In the genomic region with DNA sequence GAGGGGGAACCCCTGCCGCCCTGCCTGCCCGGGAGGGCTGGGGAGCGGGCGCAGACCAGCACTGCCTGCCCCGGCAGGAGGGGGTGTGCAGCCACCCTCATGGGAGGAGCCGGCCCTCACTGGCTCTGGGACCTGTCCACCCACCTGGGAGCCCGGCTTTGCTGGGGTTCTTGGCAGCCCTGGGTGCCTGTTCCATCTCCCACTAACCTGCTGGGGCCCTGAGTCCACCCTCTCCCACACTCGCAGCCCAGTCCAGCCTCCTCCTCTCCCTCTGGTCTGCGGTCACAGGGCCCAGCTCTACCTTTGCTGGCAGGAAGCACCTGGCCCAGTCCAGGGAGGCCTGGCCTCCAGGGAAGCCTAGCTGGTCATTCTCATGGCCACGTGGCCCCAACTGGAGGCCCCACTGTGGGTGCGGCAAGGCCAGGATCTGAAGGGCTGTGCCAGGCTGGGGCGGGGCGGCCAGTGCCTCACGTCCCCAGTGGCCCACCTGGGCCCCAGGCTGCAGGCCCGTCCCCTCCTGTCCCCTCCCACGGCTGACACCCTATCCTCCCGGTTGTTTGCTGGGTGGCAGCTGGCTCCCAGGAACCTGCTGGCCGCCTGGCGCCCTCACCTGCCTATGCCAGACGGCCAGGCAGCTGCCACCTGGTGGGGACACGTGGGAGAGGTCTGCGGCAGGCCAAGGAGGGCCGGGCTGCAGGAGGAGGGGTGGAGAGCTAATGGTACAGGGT, we compare ENCODE assay signal across 2 cellular contexts.
TF ChIP-seq lines count a peak whose summit lies in the region.

A gene (minus strand): TSS at position 393 of the 728 bp plus-strand sequence. CDS start 721 bp downstream, outside the sequence.

TF ChIP-seq in GM12878, 131 proteins besides CTCF, POLR2A, EP300 and RAD21:
- TF ChIP-seq SMC3 (IDR thresholded peaks at IDR 0.05; ENCODE audit: borderline replicate concordance, low read length) = peak; percentile 14; the same call in 1 of the 2 replicates
- no peak for TF ChIP-seq ZNF274 (IDR thresholded peaks at IDR 0.05; ENCODE audit: insufficient read depth, insufficient read length)
- 0 out of 2 replicates have a peak, but pooled peaks have one; percentile 37 for TF ChIP-seq TCF12 (IDR thresholded peaks at IDR 0.05; ENCODE audit: low read depth, low read length)

TF ChIP-seq in HepG2, 621 proteins besides CTCF, POLR2A, EP300 and RAD21 (continues in another document):
- TF ChIP-seq ZNF709 (CRISPR knock-in tag; IDR thresholded peaks at IDR 0.05) = peak; percentile 93
- TF ChIP-seq ATF7 (IDR thresholded peaks at IDR 0.05) = no peak
- no peak for TF ChIP-seq ATF7 (CRISPR knock-in tag; IDR thresholded peaks at IDR 0.05)
- TF ChIP-seq FOSL2 (CRISPR knock-in tag; IDR thresholded peaks at IDR 0.05) = peak; percentile 73
- peak; percentile 70; the same call in 1 of the 2 replicates for TF ChIP-seq FOXO1 (CRISPR knock-in tag; IDR thresholded peaks at IDR 0.05)
- no peak for TF ChIP-seq NRL (CRISPR knock-in tag; IDR thresholded peaks at IDR 0.05; ENCODE audit: borderline replicate concordance)
- no peak; the same call in 1 of the 2 replicates for TF ChIP-seq ZNF891 (CRISPR knock-in tag; IDR thresholded peaks at IDR 0.05)
- TF ChIP-seq ZNF34 (CRISPR knock-in tag; IDR thresholded peaks at IDR 0.05; ENCODE audit: borderline replicate concordance) = no peak
- no peak for TF ChIP-seq CHCHD3 (CRISPR knock-in tag; IDR thresholded peaks at IDR 0.05)
- no peak for TF ChIP-seq PCBP2 (optimal IDR thresholded peaks at IDR 0.05; ENCODE audit: low read depth, low read length, poor library complexity, severe bottlenecking)
- no peak for TF ChIP-seq PAF1 (CRISPR knock-in tag; IDR thresholded peaks at IDR 0.05)
- no peak for TF ChIP-seq SRSF4 (IDR thresholded peaks at IDR 0.05; ENCODE audit: low read depth, low read length, poor library complexity, severe bottlenecking)
- peak; percentile 97 for TF ChIP-seq ZFP90 (CRISPR knock-in tag; IDR thresholded peaks at IDR 0.05; ENCODE audit: borderline replicate concordance)
- no peak for TF ChIP-seq ZNF441 (CRISPR knock-in tag; IDR thresholded peaks at IDR 0.05; ENCODE audit: borderline replicate concordance)
- peak; percentile 56 for TF ChIP-seq POLR2AphosphoS5 (IDR thresholded peaks at IDR 0.05; ENCODE audit: low read depth, low read length)
- TF ChIP-seq, protein P1, sequence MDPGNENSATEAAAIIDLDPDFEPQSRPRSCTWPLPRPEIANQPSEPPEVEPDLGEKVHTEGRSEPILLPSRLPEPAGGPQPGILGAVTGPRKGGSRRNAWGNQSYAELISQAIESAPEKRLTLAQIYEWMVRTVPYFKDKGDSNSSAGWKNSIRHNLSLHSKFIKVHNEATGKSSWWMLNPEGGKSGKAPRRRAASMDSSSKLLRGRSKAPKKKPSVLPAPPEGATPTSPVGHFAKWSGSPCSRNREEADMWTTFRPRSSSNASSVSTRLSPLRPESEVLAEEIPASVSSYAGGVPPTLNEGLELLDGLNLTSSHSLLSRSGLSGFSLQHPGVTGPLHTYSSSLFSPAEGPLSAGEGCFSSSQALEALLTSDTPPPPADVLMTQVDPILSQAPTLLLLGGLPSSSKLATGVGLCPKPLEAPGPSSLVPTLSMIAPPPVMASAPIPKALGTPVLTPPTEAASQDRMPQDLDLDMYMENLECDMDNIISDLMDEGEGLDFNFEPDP (CRISPR knock-in tag; conservative IDR thresholded peaks at IDR 0.05) = no peak
- TF ChIP-seq, protein P2, sequence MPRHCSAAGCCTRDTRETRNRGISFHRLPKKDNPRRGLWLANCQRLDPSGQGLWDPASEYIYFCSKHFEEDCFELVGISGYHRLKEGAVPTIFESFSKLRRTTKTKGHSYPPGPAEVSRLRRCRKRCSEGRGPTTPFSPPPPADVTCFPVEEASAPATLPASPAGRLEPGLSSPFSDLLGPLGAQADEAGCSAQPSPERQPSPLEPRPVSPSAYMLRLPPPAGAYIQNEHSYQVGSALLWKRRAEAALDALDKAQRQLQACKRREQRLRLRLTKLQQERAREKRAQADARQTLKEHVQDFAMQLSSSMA (CRISPR knock-in tag; IDR thresholded peaks at IDR 0.05) = no peak
- TF ChIP-seq ZNF614 (CRISPR knock-in tag; IDR thresholded peaks at IDR 0.05; ENCODE audit: borderline replicate concordance) = peak; percentile 78; the same call in 1 of the 2 replicates
- TF ChIP-seq ZNF12 (CRISPR knock-in tag; IDR thresholded peaks at IDR 0.05) = no peak
- TF ChIP-seq, protein P3, sequence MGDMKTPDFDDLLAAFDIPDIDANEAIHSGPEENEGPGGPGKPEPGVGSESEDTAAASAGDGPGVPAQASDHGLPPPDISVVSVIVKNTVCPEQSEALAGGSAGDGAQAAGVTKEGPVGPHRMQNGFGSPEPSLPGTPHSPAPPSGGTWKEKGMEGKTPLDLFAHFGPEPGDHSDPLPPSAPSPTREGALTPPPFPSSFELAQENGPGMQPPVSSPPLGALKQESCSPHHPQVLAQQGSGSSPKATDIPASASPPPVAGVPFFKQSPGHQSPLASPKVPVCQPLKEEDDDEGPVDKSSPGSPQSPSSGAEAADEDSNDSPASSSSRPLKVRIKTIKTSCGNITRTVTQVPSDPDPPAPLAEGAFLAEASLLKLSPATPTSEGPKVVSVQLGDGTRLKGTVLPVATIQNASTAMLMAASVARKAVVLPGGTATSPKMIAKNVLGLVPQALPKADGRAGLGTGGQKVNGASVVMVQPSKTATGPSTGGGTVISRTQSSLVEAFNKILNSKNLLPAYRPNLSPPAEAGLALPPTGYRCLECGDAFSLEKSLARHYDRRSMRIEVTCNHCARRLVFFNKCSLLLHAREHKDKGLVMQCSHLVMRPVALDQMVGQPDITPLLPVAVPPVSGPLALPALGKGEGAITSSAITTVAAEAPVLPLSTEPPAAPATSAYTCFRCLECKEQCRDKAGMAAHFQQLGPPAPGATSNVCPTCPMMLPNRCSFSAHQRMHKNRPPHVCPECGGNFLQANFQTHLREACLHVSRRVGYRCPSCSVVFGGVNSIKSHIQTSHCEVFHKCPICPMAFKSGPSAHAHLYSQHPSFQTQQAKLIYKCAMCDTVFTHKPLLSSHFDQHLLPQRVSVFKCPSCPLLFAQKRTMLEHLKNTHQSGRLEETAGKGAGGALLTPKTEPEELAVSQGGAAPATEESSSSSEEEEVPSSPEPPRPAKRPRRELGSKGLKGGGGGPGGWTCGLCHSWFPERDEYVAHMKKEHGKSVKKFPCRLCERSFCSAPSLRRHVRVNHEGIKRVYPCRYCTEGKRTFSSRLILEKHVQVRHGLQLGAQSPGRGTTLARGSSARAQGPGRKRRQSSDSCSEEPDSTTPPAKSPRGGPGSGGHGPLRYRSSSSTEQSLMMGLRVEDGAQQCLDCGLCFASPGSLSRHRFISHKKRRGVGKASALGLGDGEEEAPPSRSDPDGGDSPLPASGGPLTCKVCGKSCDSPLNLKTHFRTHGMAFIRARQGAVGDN (CRISPR knock-in tag; IDR thresholded peaks at IDR 0.05) = peak; percentile 98
- TF ChIP-seq ZNF644 (CRISPR knock-in tag; IDR thresholded peaks at IDR 0.05; ENCODE audit: low read depth) = no peak
- no peak for TF ChIP-seq ZNF260 (CRISPR knock-in tag; IDR thresholded peaks at IDR 0.05; ENCODE audit: borderline replicate concordance, low read depth)
- peak; percentile 82 for TF ChIP-seq GATAD2A (CRISPR knock-in tag; IDR thresholded peaks at IDR 0.05)
- no peak for TF ChIP-seq RBAK (CRISPR knock-in tag; IDR thresholded peaks at IDR 0.05)
- TF ChIP-seq WIZ (CRISPR knock-in tag; IDR thresholded peaks at IDR 0.05) = no peak
- TF ChIP-seq, protein P4, sequence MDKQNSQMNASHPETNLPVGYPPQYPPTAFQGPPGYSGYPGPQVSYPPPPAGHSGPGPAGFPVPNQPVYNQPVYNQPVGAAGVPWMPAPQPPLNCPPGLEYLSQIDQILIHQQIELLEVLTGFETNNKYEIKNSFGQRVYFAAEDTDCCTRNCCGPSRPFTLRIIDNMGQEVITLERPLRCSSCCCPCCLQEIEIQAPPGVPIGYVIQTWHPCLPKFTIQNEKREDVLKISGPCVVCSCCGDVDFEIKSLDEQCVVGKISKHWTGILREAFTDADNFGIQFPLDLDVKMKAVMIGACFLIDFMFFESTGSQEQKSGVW (CRISPR knock-in tag; IDR thresholded peaks at IDR 0.05; ENCODE audit: borderline replicate concordance) = no peak
- 0 out of 2 replicates have a peak, but pooled peaks have one; percentile 14 for TF ChIP-seq MIXL1 (CRISPR knock-in tag; IDR thresholded peaks at IDR 0.05)
- no peak for TF ChIP-seq ZNF879 (CRISPR knock-in tag; IDR thresholded peaks at IDR 0.05)
- no peak for TF ChIP-seq FOXP1 (IDR thresholded peaks at IDR 0.05)
- no peak for TF ChIP-seq FOXP1 (CRISPR knock-in tag; IDR thresholded peaks at IDR 0.05)
- TF ChIP-seq, protein P5, sequence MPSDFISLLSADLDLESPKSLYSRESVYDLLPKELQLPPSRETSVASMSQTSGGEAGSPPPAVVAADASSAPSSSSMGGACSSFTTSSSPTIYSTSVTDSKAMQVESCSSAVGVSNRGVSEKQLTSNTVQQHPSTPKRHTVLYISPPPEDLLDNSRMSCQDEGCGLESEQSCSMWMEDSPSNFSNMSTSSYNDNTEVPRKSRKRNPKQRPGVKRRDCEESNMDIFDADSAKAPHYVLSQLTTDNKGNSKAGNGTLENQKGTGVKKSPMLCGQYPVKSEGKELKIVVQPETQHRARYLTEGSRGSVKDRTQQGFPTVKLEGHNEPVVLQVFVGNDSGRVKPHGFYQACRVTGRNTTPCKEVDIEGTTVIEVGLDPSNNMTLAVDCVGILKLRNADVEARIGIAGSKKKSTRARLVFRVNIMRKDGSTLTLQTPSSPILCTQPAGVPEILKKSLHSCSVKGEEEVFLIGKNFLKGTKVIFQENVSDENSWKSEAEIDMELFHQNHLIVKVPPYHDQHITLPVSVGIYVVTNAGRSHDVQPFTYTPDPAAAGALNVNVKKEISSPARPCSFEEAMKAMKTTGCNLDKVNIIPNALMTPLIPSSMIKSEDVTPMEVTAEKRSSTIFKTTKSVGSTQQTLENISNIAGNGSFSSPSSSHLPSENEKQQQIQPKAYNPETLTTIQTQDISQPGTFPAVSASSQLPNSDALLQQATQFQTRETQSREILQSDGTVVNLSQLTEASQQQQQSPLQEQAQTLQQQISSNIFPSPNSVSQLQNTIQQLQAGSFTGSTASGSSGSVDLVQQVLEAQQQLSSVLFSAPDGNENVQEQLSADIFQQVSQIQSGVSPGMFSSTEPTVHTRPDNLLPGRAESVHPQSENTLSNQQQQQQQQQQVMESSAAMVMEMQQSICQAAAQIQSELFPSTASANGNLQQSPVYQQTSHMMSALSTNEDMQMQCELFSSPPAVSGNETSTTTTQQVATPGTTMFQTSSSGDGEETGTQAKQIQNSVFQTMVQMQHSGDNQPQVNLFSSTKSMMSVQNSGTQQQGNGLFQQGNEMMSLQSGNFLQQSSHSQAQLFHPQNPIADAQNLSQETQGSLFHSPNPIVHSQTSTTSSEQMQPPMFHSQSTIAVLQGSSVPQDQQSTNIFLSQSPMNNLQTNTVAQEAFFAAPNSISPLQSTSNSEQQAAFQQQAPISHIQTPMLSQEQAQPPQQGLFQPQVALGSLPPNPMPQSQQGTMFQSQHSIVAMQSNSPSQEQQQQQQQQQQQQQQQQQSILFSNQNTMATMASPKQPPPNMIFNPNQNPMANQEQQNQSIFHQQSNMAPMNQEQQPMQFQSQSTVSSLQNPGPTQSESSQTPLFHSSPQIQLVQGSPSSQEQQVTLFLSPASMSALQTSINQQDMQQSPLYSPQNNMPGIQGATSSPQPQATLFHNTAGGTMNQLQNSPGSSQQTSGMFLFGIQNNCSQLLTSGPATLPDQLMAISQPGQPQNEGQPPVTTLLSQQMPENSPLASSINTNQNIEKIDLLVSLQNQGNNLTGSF (CRISPR knock-in tag; IDR thresholded peaks at IDR 0.05) = peak; percentile 73
- TF ChIP-seq TARDBP (CRISPR knock-in tag; IDR thresholded peaks at IDR 0.05) = peak; percentile 68; the same call in 1 of the 2 replicates
- TF ChIP-seq POLR2AphosphoS2 (IDR thresholded peaks at IDR 0.05; ENCODE audit: low read depth, low read length) = no peak
- no peak; the same call in 1 of the 2 replicates for TF ChIP-seq HMG20B (CRISPR knock-in tag; conservative IDR thresholded peaks at IDR 0.05)
- TF ChIP-seq, protein P6, sequence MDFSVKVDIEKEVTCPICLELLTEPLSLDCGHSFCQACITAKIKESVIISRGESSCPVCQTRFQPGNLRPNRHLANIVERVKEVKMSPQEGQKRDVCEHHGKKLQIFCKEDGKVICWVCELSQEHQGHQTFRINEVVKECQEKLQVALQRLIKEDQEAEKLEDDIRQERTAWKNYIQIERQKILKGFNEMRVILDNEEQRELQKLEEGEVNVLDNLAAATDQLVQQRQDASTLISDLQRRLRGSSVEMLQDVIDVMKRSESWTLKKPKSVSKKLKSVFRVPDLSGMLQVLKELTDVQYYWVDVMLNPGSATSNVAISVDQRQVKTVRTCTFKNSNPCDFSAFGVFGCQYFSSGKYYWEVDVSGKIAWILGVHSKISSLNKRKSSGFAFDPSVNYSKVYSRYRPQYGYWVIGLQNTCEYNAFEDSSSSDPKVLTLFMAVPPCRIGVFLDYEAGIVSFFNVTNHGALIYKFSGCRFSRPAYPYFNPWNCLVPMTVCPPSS (IDR thresholded peaks at IDR 0.05) = no peak
- peak; percentile 37; the same call in 1 of the 2 replicates for TF ChIP-seq FOXA3 (CRISPR knock-in tag; IDR thresholded peaks at IDR 0.05)
- TF ChIP-seq, protein P7, sequence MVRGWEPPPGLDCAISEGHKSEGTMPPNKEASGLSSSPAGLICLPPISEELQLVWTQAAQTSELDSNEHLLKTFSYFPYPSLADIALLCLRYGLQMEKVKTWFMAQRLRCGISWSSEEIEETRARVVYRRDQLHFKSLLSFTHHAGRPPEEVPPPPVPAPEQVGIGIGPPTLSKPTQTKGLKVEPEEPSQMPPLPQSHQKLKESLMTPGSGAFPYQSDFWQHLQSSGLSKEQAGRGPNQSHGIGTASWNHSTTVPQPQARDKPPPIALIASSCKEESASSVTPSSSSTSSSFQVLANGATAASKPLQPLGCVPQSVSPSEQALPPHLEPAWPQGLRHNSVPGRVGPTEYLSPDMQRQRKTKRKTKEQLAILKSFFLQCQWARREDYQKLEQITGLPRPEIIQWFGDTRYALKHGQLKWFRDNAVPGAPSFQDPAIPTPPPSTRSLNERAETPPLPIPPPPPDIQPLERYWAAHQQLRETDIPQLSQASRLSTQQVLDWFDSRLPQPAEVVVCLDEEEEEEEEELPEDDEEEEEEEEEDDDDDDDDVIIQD (CRISPR knock-in tag; IDR thresholded peaks at IDR 0.05; ENCODE audit: low read depth) = no peak
- TF ChIP-seq ZNF547 (CRISPR knock-in tag; IDR thresholded peaks at IDR 0.05) = peak; percentile 76
- peak; percentile 81 for TF ChIP-seq RXRB (CRISPR knock-in tag; IDR thresholded peaks at IDR 0.05; ENCODE audit: borderline replicate concordance)
- TF ChIP-seq, protein P8, sequence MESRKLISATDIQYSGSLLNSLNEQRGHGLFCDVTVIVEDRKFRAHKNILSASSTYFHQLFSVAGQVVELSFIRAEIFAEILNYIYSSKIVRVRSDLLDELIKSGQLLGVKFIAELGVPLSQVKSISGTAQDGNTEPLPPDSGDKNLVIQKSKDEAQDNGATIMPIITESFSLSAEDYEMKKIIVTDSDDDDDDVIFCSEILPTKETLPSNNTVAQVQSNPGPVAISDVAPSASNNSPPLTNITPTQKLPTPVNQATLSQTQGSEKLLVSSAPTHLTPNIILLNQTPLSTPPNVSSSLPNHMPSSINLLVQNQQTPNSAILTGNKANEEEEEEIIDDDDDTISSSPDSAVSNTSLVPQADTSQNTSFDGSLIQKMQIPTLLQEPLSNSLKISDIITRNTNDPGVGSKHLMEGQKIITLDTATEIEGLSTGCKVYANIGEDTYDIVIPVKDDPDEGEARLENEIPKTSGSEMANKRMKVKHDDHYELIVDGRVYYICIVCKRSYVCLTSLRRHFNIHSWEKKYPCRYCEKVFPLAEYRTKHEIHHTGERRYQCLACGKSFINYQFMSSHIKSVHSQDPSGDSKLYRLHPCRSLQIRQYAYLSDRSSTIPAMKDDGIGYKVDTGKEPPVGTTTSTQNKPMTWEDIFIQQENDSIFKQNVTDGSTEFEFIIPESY (CRISPR knock-in tag; IDR thresholded peaks at IDR 0.05) = peak; percentile 67
- TF ChIP-seq ZSCAN9 (CRISPR knock-in tag; IDR thresholded peaks at IDR 0.05; ENCODE audit: borderline replicate concordance) = peak; percentile 41; the same call in 1 of the 2 replicates
- TF ChIP-seq SOX13 (IDR thresholded peaks at IDR 0.05) = no peak
- TF ChIP-seq SOX13 (CRISPR knock-in tag; conservative IDR thresholded peaks at IDR 0.05 in 1 of 2, IDR thresholded peaks at IDR 0.05 in 1 of 2) = peak in 1 of 2 experiments; percentile 48; a peak in 1 of 4 replicates
